Comparison of ENCODE assay signal across 8 cellular contexts in genomic region chr21:46227811-46228344, GRCh38. TPM values are rescaled to one million over a fixed set of nuclear protein-coding genes. Genes with fewer than 3 reads are reported as not detected.
DNase-seq lines count a peak whose midpoint lies in the region; ATAC-seq and TF ChIP-seq lines count a peak whose summit lies in the region.

No MANE protein-coding gene starts in this region.

- H3K4me3 Mint-ChIP-seq in CD4-positive, CD25-positive, alpha-beta regulatory T cell = peak overlapping the region; percentile 82 to 95 (median 86)
- peak overlapping the region; percentile 82 to 92 (median 86) for H3K4me3 Mint-ChIP-seq in naive B cell

- H3K36me3 Mint-ChIP-seq in CD4-positive, CD25-positive, alpha-beta regulatory T cell = peaks cover 9% of the 10 kb centered on the region
- no peaks in the 10 kb centered on the region for H3K36me3 Mint-ChIP-seq in naive B cell

- DNase-seq in CD4-positive, CD25-positive, alpha-beta regulatory T cell = peak in 1 of 3 donors; percentile 9
- DNase-seq in NB4 (ENCODE audit: low read depth) (peak; percentile 26), naive B cell (no peak), COLO668 (lab: John Stamatoyannopoulos, UW; ENCODE audit: unreplicated experiment) (no peak), ureter (ENCODE audit: low spot score) (no peak)

- no peak for ATAC-seq in CD4-positive, CD25-positive, alpha-beta regulatory T cell (ENCODE audit: low read depth in 2 of 2)
- no peak for ATAC-seq in naive B cell (ENCODE audit: low read depth in 2 of 2)
- no peak for ATAC-seq in GM19455 (IDR thresholded peaks at IDR 0.05; ENCODE audit: unreplicated experiment)
- no peak for ATAC-seq in GM21423 (IDR thresholded peaks at IDR 0.05; ENCODE audit: unreplicated experiment)

- peak overlapping the region; percentile 72 for H3K4me3 ChIP-seq in CD4-positive, CD25-positive, alpha-beta regulatory T cell (ENCODE audit: low read depth, low read length)
- peak overlapping the region; percentile 78 for H3K4me3 ChIP-seq in NB4 (ENCODE audit: low read depth, low read length)
- H3K4me3 ChIP-seq in duodenal mucosa (ENCODE audit: low read depth in 1 of 2, low read length in 2 of 2) = peak overlapping the region; percentile 65 to 82

- no peaks in the 10 kb centered on the region for H3K9me3 ChIP-seq in CD4-positive, CD25-positive, alpha-beta regulatory T cell (ENCODE audit: control insufficient read depth in 2 of 2, low read length in 2 of 2)
- no peaks in the 10 kb centered on the region for H3K9me3 ChIP-seq in duodenal mucosa (ENCODE audit: control insufficient read depth in 1 of 2, low read length in 2 of 2)

- H3K27me3 ChIP-seq in CD4-positive, CD25-positive, alpha-beta regulatory T cell (ENCODE audit: control insufficient read depth, insufficient read depth, low read length) = no peaks in the 10 kb centered on the region
- no peaks in the 10 kb centered on the region for H3K27me3 ChIP-seq in duodenal mucosa (ENCODE audit: control insufficient read depth in 1 of 2, insufficient read depth in 2 of 2, low read length in 2 of 2)

- H3K27ac ChIP-seq in CD4-positive, CD25-positive, alpha-beta regulatory T cell (ENCODE audit: insufficient read depth, low read length, poor library complexity, severe bottlenecking) = peak overlapping the region; percentile 76
- H3K27ac ChIP-seq in duodenal mucosa (ENCODE audit: low read depth, low read length) = no peak overlapping the region

- H3K9me3 Mint-ChIP-seq in CD4-positive, CD25-positive, alpha-beta regulatory T cell = peaks cover 0 to 2% (median 0%) of the 10 kb centered on the region in 7 donors
- H3K9me3 Mint-ChIP-seq in naive B cell = no peaks in the 10 kb centered on the region

- H3K4me1 ChIP-seq in CD4-positive, CD25-positive, alpha-beta regulatory T cell (ENCODE audit: control insufficient read depth, insufficient read depth, low read length, poor library complexity, severe bottlenecking) = peaks cover 26% of the 10 kb centered on the region
- H3K4me1 ChIP-seq in duodenal mucosa (ENCODE audit: control insufficient read depth in 1 of 2, insufficient read depth in 2 of 2, low read length in 2 of 2) = peaks cover 20 to 22% of the 10 kb centered on the region in 2 donors

- H3K27ac Mint-ChIP-seq in CD4-positive, CD25-positive, alpha-beta regulatory T cell = peak overlapping the region; percentile 66 to 91 (median 89)
- peak overlapping the region; percentile 72 to 98 (median 91) for H3K27ac Mint-ChIP-seq in naive B cell

- H3K4me1 Mint-ChIP-seq in CD4-positive, CD25-positive, alpha-beta regulatory T cell = peaks cover 15 to 49% (median 26%) of the 10 kb centered on the region in 4 donors
- H3K4me1 Mint-ChIP-seq in naive B cell = peaks cover 28 to 50% (median 38%) of the 10 kb centered on the region in 3 donors

- TF ChIP-seq CTCF in NB4 (IDR thresholded peaks at IDR 0.05; ENCODE audit: low read depth, low read length) = no peak

- H3K36me3 ChIP-seq in CD4-positive, CD25-positive, alpha-beta regulatory T cell (ENCODE audit: control insufficient read depth, insufficient read depth, low read length) = peaks cover under 1% of the 10 kb centered on the region
- peaks cover 0 to 9% of the 10 kb centered on the region in 2 donors for H3K36me3 ChIP-seq in duodenal mucosa (ENCODE audit: control insufficient read depth in 1 of 2, insufficient read depth in 2 of 2, low read length in 2 of 2)

- no peak for TF ChIP-seq POLR2A in NB4 (IDR thresholded peaks at IDR 0.05; ENCODE audit: extremely low read depth, insufficient read length)

- peak overlapping the region; percentile 72 to 88 for H3K9ac ChIP-seq in duodenal mucosa (ENCODE audit: low read depth in 1 of 2, low read length in 2 of 2)

- no peaks in the 10 kb centered on the region for H3K27me3 Mint-ChIP-seq in CD4-positive, CD25-positive, alpha-beta regulatory T cell
- no peaks in the 10 kb centered on the region for H3K27me3 Mint-ChIP-seq in naive B cell

RNA-seq across cellular contexts. Expression of gene LSS, which starts 0.7 kb away (rescaled TPM):
- 51.6 TPM for total RNA-seq in CD4-positive, CD25-positive, alpha-beta regulatory T cell
- 10 to 100 TPM in 3 of 4 donors, 1 to 10 TPM in 1; 8.8 to 18.0 (median 12.3) TPM for polyA plus RNA-seq in CD4-positive, CD25-positive, alpha-beta regulatory T cell
- polyA plus RNA-seq in naive B cell (ENCODE audit: low read depth in 6 of 6) = 10 to 100 TPM in 2 of 6 donors, 1 to 10 TPM in 4; 6.4 to 10.5 (median 8.9) TPM
- total RNA-seq in ureter = 49.0 TPM

RNA-seq across cellular contexts. Expression of gene SPATC1L, which starts 43.6 kb away (rescaled TPM):
- total RNA-seq in CD4-positive, CD25-positive, alpha-beta regulatory T cell = 1.7 TPM
- 1 to 10 TPM; 2.5 to 9.2 (median 6.2) TPM for polyA plus RNA-seq in CD4-positive, CD25-positive, alpha-beta regulatory T cell
- polyA plus RNA-seq in naive B cell (ENCODE audit: low read depth in 6 of 6) = 10 to 100 TPM in 4 of 6 donors, 1 to 10 TPM in 2; 4.8 to 13.5 (median 10.7) TPM
- 12.3 TPM for total RNA-seq in ureter

RNA-seq across cellular contexts. Expression of gene MCM3AP, which starts 57.5 kb away (rescaled TPM):
- total RNA-seq in CD4-positive, CD25-positive, alpha-beta regulatory T cell = 139 TPM
- 10 to 100 TPM; 30.7 to 47.2 (median 44.8) TPM for polyA plus RNA-seq in CD4-positive, CD25-positive, alpha-beta regulatory T cell
- polyA plus RNA-seq in naive B cell (ENCODE audit: low read depth in 6 of 6) = 10 to 100 TPM; 16.3 to 57.9 (median 38.9) TPM
- total RNA-seq in ureter = 97.6 TPM

RNA-seq across cellular contexts. Expression of gene YBEY, which starts 58.3 kb away (rescaled TPM):
- total RNA-seq in CD4-positive, CD25-positive, alpha-beta regulatory T cell = 10.9 TPM
- 10 to 100 TPM; 13.6 to 18.3 (median 15.4) TPM for polyA plus RNA-seq in CD4-positive, CD25-positive, alpha-beta regulatory T cell
- 10 to 100 TPM; 14.1 to 25.5 (median 20.5) TPM for polyA plus RNA-seq in naive B cell (ENCODE audit: low read depth in 6 of 6)
- 22.8 TPM for total RNA-seq in ureter
